In the genomic region with DNA sequence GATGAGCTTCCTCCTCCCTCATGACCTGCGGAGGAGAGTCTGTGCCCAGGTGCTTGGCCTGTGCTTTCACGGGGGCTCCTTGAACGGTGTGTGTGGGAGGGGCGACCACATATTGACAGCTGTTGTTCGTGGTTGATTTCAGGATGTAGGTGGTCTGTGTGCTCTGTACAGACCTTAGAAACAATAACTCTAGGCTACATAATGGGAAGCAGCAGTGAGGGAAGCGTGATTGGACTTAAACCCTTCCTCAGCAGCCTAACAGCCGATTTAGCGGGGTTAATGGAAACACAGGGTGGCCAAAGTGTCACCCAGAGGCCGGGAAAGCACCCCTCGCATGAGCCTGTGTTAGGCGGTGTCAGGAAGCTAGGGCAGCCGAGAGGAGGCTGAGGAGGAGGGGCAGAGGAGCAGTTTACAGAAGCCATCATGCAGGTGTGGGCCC, we compare ENCODE assay signal across 8 cellular contexts. TPM values are rescaled to one million over a fixed set of nuclear protein-coding genes. Genes with fewer than 3 reads are reported as not detected.
DNase-seq lines count a peak whose midpoint lies in the region; ATAC-seq and TF ChIP-seq lines count a peak whose summit lies in the region.

No MANE protein-coding gene starts in this region.

- H3K23ac ChIP-seq in neuronal stem cell (ENCODE audit: low read depth, low read length, poor library complexity) = peak overlapping the region; percentile 11

- no peak overlapping the region for H3K4ac ChIP-seq in neuronal stem cell (ENCODE audit: low read length)

- H3K36me3 ChIP-seq in neuronal stem cell (replicated peaks in 1 of 2; ENCODE audit: control insufficient read depth in 2 of 2, insufficient read depth in 2 of 2, low read length in 2 of 2) (peaks cover 0 to 13% of the 10 kb centered on the region in 2 donors), hepatocyte (replicated peaks; ENCODE audit: insufficient read depth, low read depth) (no peaks in the 10 kb centered on the region), A673 (ENCODE audit: insufficient read depth, low read length, poor library complexity, severe bottlenecking) (no peaks in the 10 kb centered on the region)

- CTCF ChIA-PET in A673 (lab: Charles Lee) = no interaction called here

- H3K79me2 ChIP-seq in hepatocyte = peaks cover 8% of the 10 kb centered on the region

- no peaks in the 10 kb centered on the region for H4K20me1 ChIP-seq in hepatocyte (ENCODE audit: insufficient read depth, poor library complexity, severe bottlenecking)

- H3K9me3 ChIP-seq in neuronal stem cell (replicated peaks in 1 of 2; ENCODE audit: control insufficient read depth in 2 of 2, insufficient read depth in 1 of 2, low read depth in 1 of 2, low read length in 2 of 2) (no peaks in the 10 kb centered on the region), hepatocyte (ENCODE audit: low read depth) (no peaks in the 10 kb centered on the region), A673 (ENCODE audit: low read depth, low read length, poor library complexity, severe bottlenecking) (no peaks in the 10 kb centered on the region)

- peak overlapping the region; percentile 2 for H3K9ac ChIP-seq in neuronal stem cell (ENCODE audit: low read depth, low read length, poor library complexity)

- no peak overlapping the region for H2BK15ac ChIP-seq in neuronal stem cell (ENCODE audit: low read length)

- H3K9me2 ChIP-seq in hepatocyte (replicated peaks; ENCODE audit: insufficient read depth) = no peaks in the 10 kb centered on the region

- H3K27ac ChIP-seq in neuronal stem cell (replicated peaks; ENCODE audit: low read length) (no peak overlapping the region), hepatocyte (no peak overlapping the region), A673 (ENCODE audit: low read depth, low read length, poor library complexity, severe bottlenecking) (no peak overlapping the region)

- H2BK5ac ChIP-seq in neuronal stem cell (ENCODE audit: low read length) = no peak overlapping the region

- H3K14ac ChIP-seq in neuronal stem cell (ENCODE audit: low read length) = no peak overlapping the region

- H2AFZ ChIP-seq in neuronal stem cell (ENCODE audit: low read length) (no peak overlapping the region), hepatocyte (no peak overlapping the region)

- no CpG with 5 or more reads among the region's 12 CpGs for WGBS in neuronal stem cell (ENCODE audit: extremely low coverage in 2 of 2, insufficient read length in 2 of 2, insufficient replicate concordance in 1 of 2), 2 donors
- 78% methylated on average over 12 of the region's 12 CpGs for WGBS in hepatocyte (ENCODE audit: low lambda C conversion rate, missing lambda C conversion rate)

- H4K8ac ChIP-seq in neuronal stem cell (ENCODE audit: low read depth, low read length) = no peak overlapping the region

- H3K79me1 ChIP-seq in neuronal stem cell (ENCODE audit: low read depth, low read length) = no peaks in the 10 kb centered on the region

- TF ChIP-seq CTCF in hepatocyte (IDR thresholded peaks at IDR 0.05; ENCODE audit: poor library complexity) (no peak), A673 (conservative IDR thresholded peaks at IDR 0.05; ENCODE audit: low read depth, low read length) (no peak)

- no peak overlapping the region for H3K4me2 ChIP-seq in neuronal stem cell (ENCODE audit: insufficient read depth, low read length, poor library complexity, severe bottlenecking)
- H3K4me2 ChIP-seq in hepatocyte = no peak overlapping the region

- peaks cover 0 to 6% of the 10 kb centered on the region in 2 donors for H3K4me1 ChIP-seq in neuronal stem cell (ENCODE audit: control insufficient read depth in 2 of 2, insufficient read depth in 1 of 2, low read depth in 1 of 2, low read length in 2 of 2)
- H3K4me1 ChIP-seq in hepatocyte (ENCODE audit: insufficient read depth) = no peaks in the 10 kb centered on the region
- no peaks in the 10 kb centered on the region for H3K4me1 ChIP-seq in A673 (ENCODE audit: insufficient read depth, low read length, poor library complexity, severe bottlenecking)

- POLR2A ChIA-PET in A673 (lab: Charles Lee; ENCODE audit: low non-redundant PET) = no interaction called here

- ATAC-seq in GM19351 (IDR thresholded peaks at IDR 0.05; ENCODE audit: unreplicated experiment) = peak; percentile 66
- ATAC-seq in HG03108 (IDR thresholded peaks at IDR 0.05; ENCODE audit: unreplicated experiment) = peak; percentile 64
- ATAC-seq in HG02588 (IDR thresholded peaks at IDR 0.05; ENCODE audit: unreplicated experiment) = no peak

- peak; percentile 57 for DNase-seq in activated CD8-positive, alpha-beta memory T cell treated with anti-CD3 and anti-CD28 coated beads, Interleukin-2, amount 50 U/mL, for 48 hours
- DNase-seq in neuronal stem cell (ENCODE audit: low spot score) (no peak), hepatocyte (ENCODE audit: low spot score) (no peak), superior temporal gyrus (ENCODE audit: extremely low spot score) (no peak), A673 (ENCODE audit: low spot score) (no peak)

- intact Hi-C loops in A673 (cut with micrococcal nuclease; ENCODE audit: unreplicated experiment) = no loop called here

- peak overlapping the region; percentile 7 for H3K18ac ChIP-seq in neuronal stem cell (ENCODE audit: low read length)

- no peak overlapping the region for H4K91ac ChIP-seq in neuronal stem cell (ENCODE audit: low read depth, low read length, poor library complexity)

- no peak overlapping the region for H2BK12ac ChIP-seq in neuronal stem cell (ENCODE audit: low read length)

- H3K4me3 ChIP-seq in neuronal stem cell (ENCODE audit: low read length in 2 of 2) (no peak overlapping the region), hepatocyte (no peak overlapping the region), A673 (ENCODE audit: low read depth, low read length, poor library complexity, severe bottlenecking) (no peak overlapping the region)

- no TSS peak for BruUV-seq in A673 (replicated peaks; lab: Mats Ljungman, UMichigan)

- H3K27me3 ChIP-seq in neuronal stem cell (ENCODE audit: control insufficient read depth in 3 of 3, insufficient read depth in 3 of 3, low read depth in 1 of 3, low read length in 3 of 3) (no peaks in the 10 kb centered on the region), hepatocyte (no peaks in the 10 kb centered on the region), A673 (replicated peaks; ENCODE audit: insufficient read depth, low read depth, low read length, poor library complexity) (no peaks in the 10 kb centered on the region)

- no peak overlapping the region for H2BK120ac ChIP-seq in neuronal stem cell (ENCODE audit: low read depth, low read length)

- H2AK5ac ChIP-seq in neuronal stem cell (ENCODE audit: low read depth, low read length) = no peak overlapping the region

RNA-seq across cellular contexts. Expression of gene TBCE, which starts 56.0 kb away (rescaled TPM):
- polyA plus RNA-seq in neuronal stem cell (2013, experiment 1 of 2) = 35.1 TPM
- polyA plus RNA-seq in neuronal stem cell (2013, experiment 2 of 2) = 32.3 TPM
- 17.4 and 21.5 TPM in 2 replicates for total RNA-seq in hepatocyte
- 42.4 and 43.9 TPM in 2 replicates for polyA plus RNA-seq in hepatocyte
- total RNA-seq in A673 (2021) = 22.1 and 26.3 TPM in 2 replicates
